1 cellular context compared by ENCODE assay signal in the genomic region with DNA sequence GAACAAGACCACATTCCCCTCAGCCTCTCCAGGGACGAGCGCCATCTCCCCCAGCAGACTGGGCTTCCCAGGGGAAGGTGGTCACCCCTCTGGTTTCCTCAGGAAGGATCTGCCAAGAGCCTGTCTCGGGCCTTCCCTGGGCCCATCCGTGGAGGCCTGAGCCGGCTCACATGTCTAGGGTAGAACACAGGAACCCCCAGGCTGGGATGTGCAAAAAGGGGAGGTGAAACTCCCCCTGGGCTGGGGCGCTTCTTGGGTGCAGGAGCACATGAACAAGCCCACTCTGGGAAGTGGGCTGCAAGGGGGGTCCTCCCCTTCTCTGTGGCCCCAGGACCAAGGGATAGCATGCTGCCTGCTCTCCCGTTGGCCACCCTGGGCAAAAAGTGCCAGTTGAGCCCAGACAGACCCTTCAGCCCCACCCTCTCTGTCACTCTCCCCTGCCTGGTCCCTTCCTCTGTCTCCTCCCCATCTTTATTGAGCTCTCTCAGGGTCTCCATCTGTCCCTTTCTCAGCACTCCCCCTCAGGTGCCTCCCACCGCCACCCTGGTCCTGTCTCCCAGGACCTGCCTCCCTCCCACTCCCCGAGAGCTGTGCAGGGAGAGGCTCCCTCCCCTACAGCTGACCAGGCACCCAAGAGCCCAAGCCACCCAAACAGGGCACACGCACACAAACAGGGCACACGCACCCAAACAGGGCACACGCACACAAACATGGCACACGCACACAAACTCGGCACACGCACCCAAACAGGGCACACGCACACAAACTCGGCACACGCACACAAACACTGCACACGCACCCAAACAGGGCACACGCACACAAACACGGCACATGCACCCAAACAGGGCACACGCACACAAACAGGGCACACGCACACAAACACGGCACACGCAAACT.
TF ChIP-seq lines count a peak whose summit lies in the region.

No MANE protein-coding gene starts in this region.

TF ChIP-seq in HepG2, 621 proteins besides CTCF, POLR2A, EP300 and RAD21:
- TF ChIP-seq, protein P1, sequence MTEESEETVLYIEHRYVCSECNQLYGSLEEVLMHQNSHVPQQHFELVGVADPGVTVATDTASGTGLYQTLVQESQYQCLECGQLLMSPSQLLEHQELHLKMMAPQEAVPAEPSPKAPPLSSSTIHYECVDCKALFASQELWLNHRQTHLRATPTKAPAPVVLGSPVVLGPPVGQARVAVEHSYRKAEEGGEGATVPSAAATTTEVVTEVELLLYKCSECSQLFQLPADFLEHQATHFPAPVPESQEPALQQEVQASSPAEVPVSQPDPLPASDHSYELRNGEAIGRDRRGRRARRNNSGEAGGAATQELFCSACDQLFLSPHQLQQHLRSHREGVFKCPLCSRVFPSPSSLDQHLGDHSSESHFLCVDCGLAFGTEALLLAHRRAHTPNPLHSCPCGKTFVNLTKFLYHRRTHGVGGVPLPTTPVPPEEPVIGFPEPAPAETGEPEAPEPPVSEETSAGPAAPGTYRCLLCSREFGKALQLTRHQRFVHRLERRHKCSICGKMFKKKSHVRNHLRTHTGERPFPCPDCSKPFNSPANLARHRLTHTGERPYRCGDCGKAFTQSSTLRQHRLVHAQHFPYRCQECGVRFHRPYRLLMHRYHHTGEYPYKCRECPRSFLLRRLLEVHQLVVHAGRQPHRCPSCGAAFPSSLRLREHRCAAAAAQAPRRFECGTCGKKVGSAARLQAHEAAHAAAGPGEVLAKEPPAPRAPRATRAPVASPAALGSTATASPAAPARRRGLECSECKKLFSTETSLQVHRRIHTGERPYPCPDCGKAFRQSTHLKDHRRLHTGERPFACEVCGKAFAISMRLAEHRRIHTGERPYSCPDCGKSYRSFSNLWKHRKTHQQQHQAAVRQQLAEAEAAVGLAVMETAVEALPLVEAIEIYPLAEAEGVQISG (CRISPR knock-in tag; IDR thresholded peaks at IDR 0.05): no peak
- TF ChIP-seq HNRNPL (IDR thresholded peaks at IDR 0.05; ENCODE audit: low read depth, low read length): peak; percentile 63; the same call in 1 of the 2 replicates
- 0 out of 3 replicates have a peak, but pooled peaks have one; percentile 11 for TF ChIP-seq MXI1 (IDR thresholded peaks at IDR 0.05; ENCODE audit: borderline replicate concordance, low read depth, low read length)
- no peak for TF ChIP-seq SALL2 (CRISPR knock-in tag; IDR thresholded peaks at IDR 0.05)
- TF ChIP-seq, protein P2, sequence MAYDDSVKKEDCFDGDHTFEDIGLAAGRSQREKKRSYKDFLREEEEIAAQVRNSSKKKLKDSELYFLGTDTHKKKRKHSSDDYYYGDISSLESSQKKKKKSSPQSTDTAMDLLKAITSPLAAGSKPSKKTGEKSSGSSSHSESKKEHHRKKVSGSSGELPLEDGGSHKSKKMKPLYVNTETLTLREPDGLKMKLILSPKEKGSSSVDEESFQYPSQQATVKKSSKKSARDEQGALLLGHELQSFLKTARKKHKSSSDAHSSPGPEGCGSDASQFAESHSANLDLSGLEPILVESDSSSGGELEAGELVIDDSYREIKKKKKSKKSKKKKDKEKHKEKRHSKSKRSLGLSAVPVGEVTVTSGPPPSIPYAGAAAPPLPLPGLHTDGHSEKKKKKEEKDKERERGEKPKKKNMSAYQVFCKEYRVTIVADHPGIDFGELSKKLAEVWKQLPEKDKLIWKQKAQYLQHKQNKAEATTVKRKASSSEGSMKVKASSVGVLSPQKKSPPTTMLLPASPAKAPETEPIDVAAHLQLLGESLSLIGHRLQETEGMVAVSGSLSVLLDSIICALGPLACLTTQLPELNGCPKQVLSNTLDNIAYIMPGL (CRISPR knock-in tag; IDR thresholded peaks at IDR 0.05; ENCODE audit: borderline replicate concordance in 1 of 2, low read depth in 1 of 2): 0 out of 4 replicates have a peak, but pooled peaks of 1 of the 2 experiments have one; percentile 22
- TF ChIP-seq MZF1 (CRISPR knock-in tag; IDR thresholded peaks at IDR 0.05; ENCODE audit: borderline replicate concordance): no peak
- TF ChIP-seq SNAI1 (CRISPR knock-in tag; IDR thresholded peaks at IDR 0.05; ENCODE audit: borderline replicate concordance): 0 out of 2 replicates have a peak, but pooled peaks have one; percentile 23
- TF ChIP-seq ZBTB38 (CRISPR knock-in tag; IDR thresholded peaks at IDR 0.05): 0 out of 2 replicates have a peak, but pooled peaks have one; percentile 34
- peak; percentile 16 for TF ChIP-seq SRSF1 (optimal IDR thresholded peaks at IDR 0.05; ENCODE audit: low read depth, low read length)
- TF ChIP-seq CHCHD3 (CRISPR knock-in tag; IDR thresholded peaks at IDR 0.05): peak; percentile 34; the same call in 1 of the 2 replicates
- peak; percentile 41; the same call in 1 of the 2 replicates for TF ChIP-seq ZNF619 (CRISPR knock-in tag; IDR thresholded peaks at IDR 0.05)
TF ChIP-seq in HepG2: peak in this region for 8.
